ENCODE assay signal across 27 cellular contexts in genomic region chr9:86754581-86754980, GRCh38.
"Had no signal": no experiment of that assay in that cellular context is flagged by ENCODE, and none has a peak within 500 bp of the region (broad histone marks: within the 10 kb centered on the region; RNA-seq: fewer than 3 reads in every experiment).

No MANE protein-coding gene starts in this region.

- H3K4me3 ChIP-seq: coronary artery, esophagus squamous epithelium, hepatocyte, lung, psoas muscle, right lobe of liver, spleen, testis, tibial nerve, upper lobe of right lung, vagina had no signal

- H3K27me3 Mint-ChIP-seq: stimulated activated memory B cell treated with anti-CD40 and anti-IgM and Interleukin-4, amounts not matched to agents 10 μg/mL and 1 μg/mL and 100 μg/mL, for 72 hours had no signal

- H2AFZ ChIP-seq: hepatocyte had no signal

- H3K79me2 ChIP-seq: hepatocyte had no signal

- H3K4me2 ChIP-seq: hepatocyte had no signal

- H3K27me3 ChIP-seq: hepatocyte, neutrophil, right lobe of liver, spleen, testis, tibial nerve, vagina had no signal

- FAIRE-seq: endothelial cell of umbilical vein had no signal

- H3K4me1 Mint-ChIP-seq: naive thymus-derived CD8-positive, alpha-beta T cell; stimulated activated memory B cell treated with anti-CD40 and anti-IgM and Interleukin-4, amounts not matched to agents 10 μg/mL and 1 μg/mL and 100 μg/mL, for 72 hours; stimulated activated naive CD8-positive, alpha-beta T cell treated with anti-CD3 and anti-CD28 coated beads, Interleukin-15, amount 100 ng/mL, for 72 hours had no signal

- H3K9me3 Mint-ChIP-seq: endodermal cell; stimulated activated memory B cell treated with anti-CD40 and anti-IgM and Interleukin-4, amounts not matched to agents 10 μg/mL and 1 μg/mL and 100 μg/mL, for 72 hours; stimulated activated naive CD8-positive, alpha-beta T cell treated with anti-CD3 and anti-CD28 coated beads, Interleukin-15, amount 100 ng/mL, for 72 hours had no signal

- H3K27ac Mint-ChIP-seq: endodermal cell; naive thymus-derived CD8-positive, alpha-beta T cell; stimulated activated memory B cell treated with anti-CD40 and anti-IgM and Interleukin-4, amounts not matched to agents 10 μg/mL and 1 μg/mL and 100 μg/mL, for 72 hours had no signal

- H3K36me3 Mint-ChIP-seq: naive thymus-derived CD8-positive, alpha-beta T cell; stimulated activated memory B cell treated with anti-CD40 and anti-IgM and Interleukin-4, amounts not matched to agents 10 μg/mL and 1 μg/mL and 100 μg/mL, for 72 hours had no signal

- H3K4me3 Mint-ChIP-seq: endodermal cell; naive thymus-derived CD8-positive, alpha-beta T cell; stimulated activated memory B cell treated with anti-CD40 and anti-IgM and Interleukin-4, amounts not matched to agents 10 μg/mL and 1 μg/mL and 100 μg/mL, for 72 hours; stimulated activated naive CD8-positive, alpha-beta T cell treated with anti-CD3 and anti-CD28 coated beads, Interleukin-15, amount 100 ng/mL, for 72 hours had no signal

- H3K9me3 ChIP-seq: esophagus squamous epithelium, neutrophil, psoas muscle, right lobe of liver, spleen, testis, tibial nerve, upper lobe of right lung, vagina had no signal

- H3K27ac ChIP-seq: coronary artery, esophagus squamous epithelium, hepatocyte, neutrophil, psoas muscle, right lobe of liver, spleen, testis, tibial nerve, upper lobe of right lung, vagina had no signal

- DNase-seq: effector CD4-positive, alpha-beta T cell; endodermal cell; esophagus squamous epithelium; foreskin melanocyte; head of caudate nucleus; left colon; left ventricle myocardium superior; mesendoderm; naive thymus-derived CD8-positive, alpha-beta T cell; psoas muscle; retina; right lobe of liver; spleen; stimulated activated CD4-positive, alpha-beta T cell treated with anti-CD3 and anti-CD28 coated beads, Interleukin-15, amount 100 ng/mL, for 24 hours; stimulated activated CD4-positive, alpha-beta T cell treated with anti-CD3 and anti-CD28 coated beads, Interleukin-1b, Interleukin-23, amount 100 ng/mL, for 48 hours; stimulated activated CD4-positive, alpha-beta T cell treated with anti-CD3 and anti-CD28 coated beads, Interleukin-4, amount 100 ng/mL, for 24 hours; stimulated activated naive CD8-positive, alpha-beta T cell treated with anti-CD3 and anti-CD28 coated beads, Interleukin-15, amount 100 ng/mL, for 72 hours; testis; upper lobe of right lung had no signal

- ATAC-seq: left colon; left ventricle myocardium superior; naive thymus-derived CD8-positive, alpha-beta T cell; psoas muscle; right lobe of liver; stimulated activated memory B cell treated with anti-CD40 and anti-IgM and Interleukin-4, amounts not matched to agents 10 μg/mL and 1 μg/mL and 100 μg/mL, for 72 hours; stimulated activated naive CD8-positive, alpha-beta T cell treated with anti-CD3 and anti-CD28 coated beads, Interleukin-15, amount 100 ng/mL, for 72 hours; upper lobe of right lung had no signal

- H3K36me3 ChIP-seq: esophagus squamous epithelium, neutrophil, right lobe of liver, spleen, tibial nerve, upper lobe of right lung, vagina had no signal

- H3K4me1 ChIP-seq: psoas muscle, right lobe of liver, spleen, testis, tibial nerve, upper lobe of right lung had no signal
